Comparison of ENCODE assay signal across 21 cellular contexts in the genomic region with DNA sequence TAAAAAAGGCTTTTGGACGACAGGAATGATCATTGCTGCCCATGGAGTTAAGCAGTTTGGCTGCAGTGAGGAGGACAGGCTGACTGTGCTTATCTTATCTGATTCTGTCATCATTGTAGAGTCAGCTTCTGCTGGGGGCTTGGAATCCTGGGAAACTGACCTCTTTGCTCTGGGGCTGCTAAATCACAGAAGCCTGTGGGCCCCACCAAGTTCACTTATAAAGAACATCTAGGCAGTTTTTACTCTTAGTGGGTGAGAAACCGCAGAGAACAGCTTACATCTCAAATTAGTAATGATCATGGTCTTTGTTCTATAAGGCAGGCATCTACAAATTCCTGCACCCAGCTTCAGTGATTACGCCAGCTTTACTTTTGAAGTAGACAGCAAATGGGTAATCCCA.
"Had no signal": no experiment of that assay in that cellular context is flagged by ENCODE, and none has a peak within 500 bp of the region (broad histone marks: within the 10 kb centered on the region; RNA-seq: fewer than 3 reads in every experiment).

No MANE protein-coding gene starts in this region.

- ATAC-seq: activated CD4-positive, alpha-beta T cell treated with anti-CD3 and anti-CD28 coated beads for 36 hours; foreskin keratinocyte; naive thymus-derived CD8-positive, alpha-beta T cell; psoas muscle; right cardiac atrium; stimulated activated naive CD8-positive, alpha-beta T cell treated with anti-CD3 and anti-CD28 coated beads, Interleukin-15, amount 100 ng/mL, for 72 hours had no signal

- H3K9me3 ChIP-seq: neutrophil, ovary, psoas muscle, tibial artery had no signal

- H3K4me1 ChIP-seq: foreskin keratinocyte, psoas muscle, tibial artery had no signal

- DNase-seq: activated B cell treated with CpG ODN at 0.5 μM for 24 hours; activated CD4-positive, alpha-beta T cell treated with anti-CD3 and anti-CD28 coated beads for 36 hours; activated CD4-positive, alpha-beta T cell treated with anti-CD3 and anti-CD28 coated beads, Interleukin-2, amount 50 U/mL, for 48 hours; activated naive CD4-positive, alpha-beta T cell treated with Interleukin-2 at 50 U/mL for 16 hours; activated naive CD8-positive, alpha-beta T cell treated with anti-CD3 and anti-CD28 coated beads for 36 hours; activated T-cell treated with anti-CD3 and anti-CD28 coated beads, Interleukin-2, amount 50 U/mL, for 48 hours; amniotic stem cell; effector CD4-positive, alpha-beta T cell; erythroblast; foreskin keratinocyte; immature natural killer cell; naive thymus-derived CD8-positive, alpha-beta T cell; ovary; psoas muscle; right cardiac atrium; stimulated activated CD4-positive, alpha-beta T cell treated with anti-CD3 and anti-CD28 coated beads, Interleukin-12 subunit alpha, Interleukin-12 subunit beta, amount 100 ng/mL, for 4 hours; stimulated activated CD4-positive, alpha-beta T cell treated with anti-CD3 and anti-CD28 coated beads, Interleukin-4, amount 100 ng/mL, for 4 hours; stimulated activated naive CD8-positive, alpha-beta T cell treated with anti-CD3 and anti-CD28 coated beads, Interleukin-15, amount 100 ng/mL, for 72 hours; T1000; tibial artery had no signal

- H3K36me3 ChIP-seq: neutrophil, ovary, tibial artery had no signal

- H3K27me3 ChIP-seq: foreskin keratinocyte, neutrophil, ovary, tibial artery had no signal

- H3K4me3 ChIP-seq: ovary, psoas muscle, tibial artery had no signal

- H3K27ac ChIP-seq: foreskin keratinocyte, neutrophil, ovary, psoas muscle, tibial artery had no signal
